ENCODE assay signal across 1 cellular context in genomic region chr1:51957618-51958017, GRCh38.
A peak's percentile ranks its signal among the peaks of the same experiment; 100 is the strongest.
TF ChIP-seq lines count a peak whose summit lies in the region.

No MANE protein-coding gene starts in this region.

TF ChIP-seq in K562, 482 proteins besides CTCF, POLR2A, EP300 and RAD21 (continued from another document):
- TF ChIP-seq CUX1 (CRISPR knock-in tag; IDR thresholded peaks at IDR 0.05) (no peak), NR1H2 (CRISPR knock-in tag; IDR thresholded peaks at IDR 0.05) (0 out of 2 replicates have a peak, but pooled peaks have one; percentile 10), GABPB1 (CRISPR knock-in tag; IDR thresholded peaks at IDR 0.05) (no peak), E2F6 (IDR thresholded peaks at IDR 0.05; ENCODE audit: borderline replicate concordance in 1 of 2, extremely low read depth in 1 of 2, insufficient read depth in 1 of 2, insufficient read length in 1 of 2, low read depth in 1 of 2, low read length in 1 of 2, poor library complexity in 1 of 2, severe bottlenecking in 1 of 2) (peak; percentile 22 to 52), CREBBP (IDR thresholded peaks at IDR 0.05; ENCODE audit: low read depth, low read length) (no peak), GABPB2 (CRISPR knock-in tag; conservative IDR thresholded peaks at IDR 0.05) (no peak), ETV1 (tag; conservative IDR thresholded peaks at IDR 0.05; ENCODE audit: low read depth) (peak; percentile 54), ETV6 (IDR thresholded peaks at IDR 0.05; ENCODE audit: borderline replicate concordance in 1 of 2, low read depth in 2 of 2, low read length in 1 of 2) (no peak), ETV6 (CRISPR knock-in tag; IDR thresholded peaks at IDR 0.05; ENCODE audit: borderline replicate concordance) (no peak), ZNF592 (IDR thresholded peaks at IDR 0.05) (0 out of 2 replicates have a peak, but pooled peaks have one; percentile 31), EHMT2 (IDR thresholded peaks at IDR 0.05) (peak; percentile 11; the same call in 1 of the 2 replicates), HMGXB4 (CRISPR knock-in tag; IDR thresholded peaks at IDR 0.05) (no peak), KLF6 (CRISPR knock-in tag; IDR thresholded peaks at IDR 0.05; ENCODE audit: borderline replicate concordance) (no peak), RBFOX2 (IDR thresholded peaks at IDR 0.05; ENCODE audit: low read depth, low read length) (no peak), SMARCA5 (IDR thresholded peaks at IDR 0.05) (no peak), ARHGAP35 (IDR thresholded peaks at IDR 0.05; ENCODE audit: partially characterized antibody) (no peak), RHOXF2B (CRISPR knock-in tag; conservative IDR thresholded peaks at IDR 0.05) (no peak), GTF2E2 (tag; IDR thresholded peaks at IDR 0.05) (no peak), PHB2 (IDR thresholded peaks at IDR 0.05; ENCODE audit: low read depth) (no peak), ZNF398 (CRISPR knock-in tag; IDR thresholded peaks at IDR 0.05) (no peak), YY1 (IDR thresholded peaks at IDR 0.05; ENCODE audit: borderline replicate concordance in 1 of 3, control insufficient read depth in 1 of 3, extremely low read depth in 1 of 3, insufficient read depth in 3 of 3, insufficient read length in 1 of 3, insufficient replicate concordance in 2 of 3, low read depth in 1 of 3, low read length in 2 of 3) (peak in 1 of 3 experiments; percentile 52), MGA (IDR thresholded peaks at IDR 0.05) (peak; percentile 52), BCL6 (CRISPR knock-in tag; IDR thresholded peaks at IDR 0.05) (no peak), ZNF224 (CRISPR knock-in tag; IDR thresholded peaks at IDR 0.05) (no peak), LARP7 (IDR thresholded peaks at IDR 0.05) (no peak), NFIC (IDR thresholded peaks at IDR 0.05) (no peak), IFI16 (CRISPR knock-in tag; IDR thresholded peaks at IDR 0.05) (no peak), E2F3 (CRISPR knock-in tag; IDR thresholded peaks at IDR 0.05) (no peak), CEBPG (CRISPR knock-in tag; IDR thresholded peaks at IDR 0.05) (no peak), CEBPG (tag; conservative IDR thresholded peaks at IDR 0.05 in 1 of 2, IDR thresholded peaks at IDR 0.05 in 1 of 2) (no peak)
